24 cellular contexts compared by ENCODE assay signal in genomic region chr1:241012708-241013340, GRCh38.
"Had no signal": no experiment of that assay in that cellular context is flagged by ENCODE, and none has a peak within 500 bp of the region (broad histone marks: within the 10 kb centered on the region; RNA-seq: fewer than 3 reads in every experiment).

No MANE protein-coding gene starts in this region.

- H3K27me3 Mint-ChIP-seq: activated naive CD8-positive, alpha-beta T cell; central memory CD8-positive, alpha-beta T cell; dendritic cell treated with granulocyte-macrophage colony-stimulating factor and Interleukin-4, amounts not matched to agents 40 ng/mL and 50 ng/mL, for 4 days; naive B cell; stimulated activated naive B cell treated with anti-CD40 and anti-IgM and Interleukin-4, amounts not matched to agents 10 μg/mL and 1 μg/mL and 100 μg/mL, for 72 hours had no signal

- H3K9me3 ChIP-seq: pancreas, right atrium auricular region, thyroid gland, upper lobe of right lung had no signal

- H3K4me1 ChIP-seq: esophagus muscularis mucosa, foreskin keratinocyte, left ventricle myocardium inferior, pancreas, right atrium auricular region, stomach, thyroid gland, upper lobe of right lung had no signal

- ATAC-seq: foreskin keratinocyte; pancreas; stimulated activated naive B cell treated with anti-CD40 and anti-IgM and Interleukin-4, amounts not matched to agents 10 μg/mL and 1 μg/mL and 100 μg/mL, for 72 hours; upper lobe of right lung had no signal

- H3K4me1 Mint-ChIP-seq: central memory CD8-positive, alpha-beta T cell; naive B cell; stimulated activated naive B cell treated with anti-CD40 and anti-IgM and Interleukin-4, amounts not matched to agents 10 μg/mL and 1 μg/mL and 100 μg/mL, for 72 hours had no signal

- H3K27ac ChIP-seq: esophagus muscularis mucosa, foreskin keratinocyte, left ventricle myocardium inferior, pancreas, right atrium auricular region, stomach, thyroid gland, upper lobe of right lung had no signal

- H3K4me3 ChIP-seq: esophagus muscularis mucosa, left ventricle myocardium inferior, lung, pancreas, right atrium auricular region, smooth muscle cell, stomach, thyroid gland, upper lobe of right lung had no signal

- H3K4me2 ChIP-seq: smooth muscle cell had no signal

- H3K4me3 Mint-ChIP-seq: activated naive CD8-positive, alpha-beta T cell; central memory CD8-positive, alpha-beta T cell; dendritic cell treated with granulocyte-macrophage colony-stimulating factor and Interleukin-4, amounts not matched to agents 40 ng/mL and 50 ng/mL, for 4 days; naive B cell; stimulated activated naive B cell treated with anti-CD40 and anti-IgM and Interleukin-4, amounts not matched to agents 10 μg/mL and 1 μg/mL and 100 μg/mL, for 72 hours had no signal

- DNase-seq: activated CD4-positive, alpha-beta T cell treated with anti-CD3 and anti-CD28 coated beads for 4 hours; activated CD4-positive, alpha-beta T cell treated with anti-CD3 and anti-CD28 coated beads, Interleukin-2, amount 50 U/mL, for 48 hours; activated CD8-positive, alpha-beta memory T cell treated with anti-CD3 and anti-CD28 coated beads for 24 hours; activated effector memory CD4-positive, alpha-beta T cell treated with Interleukin-2 at 50 U/mL for 16 hours; activated naive CD4-positive, alpha-beta T cell treated with Interleukin-2 at 50 U/mL for 16 hours; anterior cingulate cortex; foreskin keratinocyte; islet precursor cell; left ventricle myocardium inferior; naive B cell; nucleus accumbens; pancreas; stimulated activated CD4-positive, alpha-beta T cell treated with anti-CD3 and anti-CD28 coated beads, Interleukin-1b, Interleukin-23, amount 100 ng/mL, for 48 hours; stimulated activated naive B cell treated with anti-CD40 and anti-IgM and Interleukin-4, amounts not matched to agents 10 μg/mL and 1 μg/mL and 100 μg/mL, for 72 hours; stomach; thyroid gland; upper lobe of right lung had no signal

- H3K27me3 ChIP-seq: esophagus muscularis mucosa, foreskin keratinocyte, pancreas, right atrium auricular region, stomach, thyroid gland, upper lobe of right lung had no signal

- H3K27ac Mint-ChIP-seq: activated naive CD8-positive, alpha-beta T cell; dendritic cell treated with granulocyte-macrophage colony-stimulating factor and Interleukin-4, amounts not matched to agents 40 ng/mL and 50 ng/mL, for 4 days; naive B cell; stimulated activated naive B cell treated with anti-CD40 and anti-IgM and Interleukin-4, amounts not matched to agents 10 μg/mL and 1 μg/mL and 100 μg/mL, for 72 hours had no signal

- H3K36me3 ChIP-seq: esophagus muscularis mucosa, left ventricle myocardium inferior, pancreas, right atrium auricular region, stomach, thyroid gland, upper lobe of right lung had no signal

- H3K36me3 Mint-ChIP-seq: activated naive CD8-positive, alpha-beta T cell; stimulated activated naive B cell treated with anti-CD40 and anti-IgM and Interleukin-4, amounts not matched to agents 10 μg/mL and 1 μg/mL and 100 μg/mL, for 72 hours had no signal
